ENCODE assay signal across 17 cellular contexts in genomic region chr6:167572106-167572505, GRCh38.
DNase-seq lines count a peak whose midpoint lies in the region; ATAC-seq and TF ChIP-seq lines count a peak whose summit lies in the region.
"Had no signal": no experiment of that assay in that cellular context is flagged by ENCODE, and none has a peak within 500 bp of the region (broad histone marks: within the 10 kb centered on the region; RNA-seq: fewer than 3 reads in every experiment).

No MANE protein-coding gene starts in this region.

- intact Hi-C loops in activated CD4-positive, alpha-beta memory T cell treated with anti-CD3 and anti-CD28 coated beads for 36 hours (cut with micrococcal nuclease): no loop called here
- intact Hi-C loops in lower leg skin (cut with DNase I; ENCODE audit: low total_unique reads): no loop called here
- intact Hi-C loops in sigmoid colon (cut with DNase I): no loop called here
- intact Hi-C loops in vagina (cut with DNase I): no loop called here

- DNase-seq in activated CD4-positive, alpha-beta memory T cell treated with anti-CD3 and anti-CD28 coated beads, Interleukin-2, amount 10 ng/mL, durations not matched to agents 7 days and 5 days: peak; percentile 9
- no peak for DNase-seq in activated CD4-positive, alpha-beta memory T cell treated with anti-CD3 and anti-CD28 coated beads for 36 hours
- peak; percentile 11 to 59 for DNase-seq in lower leg skin (ENCODE audit: low spot score in 2 of 2)
- peak; percentile 62 for DNase-seq in sigmoid colon
- DNase-seq in vagina (ENCODE audit: extremely low spot score in 2 of 2): peak; percentile 77 to 91
- no peak for DNase-seq in activated naive CD4-positive, alpha-beta T cell treated with anti-CD3 and anti-CD28 coated beads, Interleukin-2, amount 50 U/mL, for 72 hours (ENCODE audit: low spot score in 2 of 2)
- no peak for DNase-seq in superior temporal gyrus (ENCODE audit: extremely low spot score)
- DNase-seq in H4 (ENCODE audit: low spot score): no peak
- DNase-seq: Calu3; CD4-positive, alpha-beta memory T cell; HCEC 1CT; NCI-H1417; NCI-H1930; PC-3 had no signal

- no peaks in the 10 kb centered on the region for H3K4me1 Mint-ChIP-seq in activated CD4-positive, alpha-beta memory T cell treated with anti-CD3 and anti-CD28 coated beads, Interleukin-2, amount 10 ng/mL, durations not matched to agents 7 days and 5 days
- no peaks in the 10 kb centered on the region for H3K4me1 Mint-ChIP-seq in activated CD4-positive, alpha-beta memory T cell treated with anti-CD3 and anti-CD28 coated beads for 36 hours (ENCODE audit: low read depth)
- H3K4me1 Mint-ChIP-seq: B cell; CD4-positive, alpha-beta memory T cell had no signal

- H3K36me3 ChIP-seq in sigmoid colon (no peaks in the 10 kb centered on the region), vagina (no peaks in the 10 kb centered on the region)

- H3K36me3 Mint-ChIP-seq in activated CD4-positive, alpha-beta memory T cell treated with anti-CD3 and anti-CD28 coated beads, Interleukin-2, amount 10 ng/mL, durations not matched to agents 7 days and 5 days (ENCODE audit: low read depth): no peaks in the 10 kb centered on the region
- no peaks in the 10 kb centered on the region for H3K36me3 Mint-ChIP-seq in activated CD4-positive, alpha-beta memory T cell treated with anti-CD3 and anti-CD28 coated beads for 36 hours
- no peaks in the 10 kb centered on the region for H3K36me3 Mint-ChIP-seq in activated naive CD4-positive, alpha-beta T cell treated with anti-CD3 and anti-CD28 coated beads, Interleukin-2, amount 50 U/mL, for 72 hours
- H3K36me3 Mint-ChIP-seq: CD4-positive, alpha-beta memory T cell had no signal

- no peaks in the 10 kb centered on the region for H3K9me3 ChIP-seq in sigmoid colon
- no peaks in the 10 kb centered on the region for H3K9me3 ChIP-seq in vagina

- H3K4me3 Mint-ChIP-seq in activated CD4-positive, alpha-beta memory T cell treated with anti-CD3 and anti-CD28 coated beads, Interleukin-2, amount 10 ng/mL, durations not matched to agents 7 days and 5 days: no peak overlapping the region
- no peak overlapping the region for H3K4me3 Mint-ChIP-seq in activated CD4-positive, alpha-beta memory T cell treated with anti-CD3 and anti-CD28 coated beads for 36 hours
- H3K4me3 Mint-ChIP-seq: B cell; CD4-positive, alpha-beta memory T cell had no signal

- H3K27me3 Mint-ChIP-seq in activated CD4-positive, alpha-beta memory T cell treated with anti-CD3 and anti-CD28 coated beads, Interleukin-2, amount 10 ng/mL, durations not matched to agents 7 days and 5 days: no peaks in the 10 kb centered on the region
- peaks cover 2% of the 10 kb centered on the region for H3K27me3 Mint-ChIP-seq in activated CD4-positive, alpha-beta memory T cell treated with anti-CD3 and anti-CD28 coated beads for 36 hours
- H3K27me3 Mint-ChIP-seq: B cell had no signal

- H3K4me1 ChIP-seq in sigmoid colon (peaks cover 0 to 21% (median 16%) of the 10 kb centered on the region in 4 donors), vagina (peaks cover 23% of the 10 kb centered on the region)

- no peak for ATAC-seq in activated naive CD4-positive, alpha-beta T cell treated with anti-CD3 and anti-CD28 coated beads, Interleukin-2, amount 50 U/mL, for 72 hours
- ATAC-seq: PC-3 had no signal

- H3K27me3 ChIP-seq in sigmoid colon (no peaks in the 10 kb centered on the region), vagina (no peaks in the 10 kb centered on the region)

- H3K27ac Mint-ChIP-seq in activated CD4-positive, alpha-beta memory T cell treated with anti-CD3 and anti-CD28 coated beads, Interleukin-2, amount 10 ng/mL, durations not matched to agents 7 days and 5 days: no peak overlapping the region
- H3K27ac Mint-ChIP-seq in activated CD4-positive, alpha-beta memory T cell treated with anti-CD3 and anti-CD28 coated beads for 36 hours: no peak overlapping the region
- H3K27ac Mint-ChIP-seq in activated naive CD4-positive, alpha-beta T cell treated with anti-CD3 and anti-CD28 coated beads, Interleukin-2, amount 50 U/mL, for 72 hours: no peak overlapping the region
- H3K27ac Mint-ChIP-seq: B cell; CD4-positive, alpha-beta memory T cell had no signal

- TF ChIP-seq EP300 in sigmoid colon (IDR thresholded peaks at IDR 0.05): no peak

- no peak for TF ChIP-seq CTCF in lower leg skin (IDR thresholded peaks at IDR 0.05)
- TF ChIP-seq CTCF in sigmoid colon (IDR thresholded peaks at IDR 0.05): no peak
- no peak for TF ChIP-seq CTCF in vagina (IDR thresholded peaks at IDR 0.05)

- peaks cover 2% of the 10 kb centered on the region for H3K9me3 Mint-ChIP-seq in activated CD4-positive, alpha-beta memory T cell treated with anti-CD3 and anti-CD28 coated beads, Interleukin-2, amount 10 ng/mL, durations not matched to agents 7 days and 5 days
- H3K9me3 Mint-ChIP-seq in activated CD4-positive, alpha-beta memory T cell treated with anti-CD3 and anti-CD28 coated beads for 36 hours: no peaks in the 10 kb centered on the region
- no peaks in the 10 kb centered on the region for H3K9me3 Mint-ChIP-seq in activated naive CD4-positive, alpha-beta T cell treated with anti-CD3 and anti-CD28 coated beads, Interleukin-2, amount 50 U/mL, for 72 hours

- H3K27ac ChIP-seq in sigmoid colon: no peak overlapping the region
- H3K27ac ChIP-seq in vagina: no peak overlapping the region
- H3K27ac ChIP-seq: 22Rv1, RWPE1 had no signal

- POLR2A ChIA-PET in activated CD4-positive, alpha-beta memory T cell treated with anti-CD3 and anti-CD28 coated beads, Interleukin-2, amount 10 ng/mL, durations not matched to agents 7 days and 5 days (lab: Charles Lee): no interaction called here
- POLR2A ChIA-PET in activated CD4-positive, alpha-beta memory T cell treated with anti-CD3 and anti-CD28 coated beads for 36 hours (lab: Charles Lee): no interaction called here

- no peak overlapping the region for H3K4me3 ChIP-seq in lower leg skin (ENCODE audit: low read depth, poor library complexity, severe bottlenecking)
- no peak overlapping the region for H3K4me3 ChIP-seq in sigmoid colon
- no peak overlapping the region for H3K4me3 ChIP-seq in vagina

- TF ChIP-seq POLR2A in lower leg skin (IDR thresholded peaks at IDR 0.05) (no peak), sigmoid colon (IDR thresholded peaks at IDR 0.05) (no peak), vagina (IDR thresholded peaks at IDR 0.05) (no peak)

- CTCF ChIA-PET in activated CD4-positive, alpha-beta memory T cell treated with anti-CD3 and anti-CD28 coated beads, Interleukin-2, amount 10 ng/mL, durations not matched to agents 7 days and 5 days (lab: Charles Lee): no interaction called here
- CTCF ChIA-PET in activated CD4-positive, alpha-beta memory T cell treated with anti-CD3 and anti-CD28 coated beads for 36 hours (lab: Charles Lee): no interaction called here

- WGBS in lower leg skin, 2 donors: 87 to 91% methylated on average over 3 to 9 of the region's 10 CpGs
- WGBS in sigmoid colon, 2 donors: 86 to 89% methylated on average over 10 of the region's 10 CpGs

Comparison
In these comparisons a context has a peak if more than half of its experiments do, and no peak if none do; other contexts are left out.
1. DNase-seq: peak in activated CD4-positive, alpha-beta memory T cell treated with anti-CD3 and anti-CD28 coated beads, Interleukin-2, amount 10 ng/mL, durations not matched to agents 7 days and 5 days (single experiment), lower leg skin (2 of 2), sigmoid colon (single experiment) and vagina (2 of 2); none in activated CD4-positive, alpha-beta memory T cell treated with anti-CD3 and anti-CD28 coated beads for 36 hours (single experiment), activated naive CD4-positive, alpha-beta T cell treated with anti-CD3 and anti-CD28 coated beads, Interleukin-2, amount 50 U/mL, for 72 hours (0 of 2), superior temporal gyrus (single experiment) and H4 (single experiment).